ENCODE assay signal across 21 cellular contexts in genomic region chrX:7362111-7362510, GRCh38.
DNase-seq lines count a peak whose midpoint lies in the region; FAIRE-seq and TF ChIP-seq lines count a peak whose summit lies in the region.
"Had no signal": no experiment of that assay in that cellular context is flagged by ENCODE, and none has a peak within 500 bp of the region (broad histone marks: within the 10 kb centered on the region; RNA-seq: fewer than 3 reads in every experiment).

No MANE protein-coding gene starts in this region.

- intact Hi-C loops in activated CD4-positive, alpha-beta T cell treated with anti-CD3 and anti-CD28 coated beads, Interleukin-2, amount 10 ng/mL, durations not matched to agents 24 days and 14 days (cut with micrococcal nuclease) = no loop called here

- TF ChIP-seq CTCF in bronchial epithelial cell (IDR thresholded peaks at IDR 0.05; ENCODE audit: insufficient read depth, low read length, severe bottlenecking) = no peak
- peak; percentile 20 for TF ChIP-seq CTCF in neural crest cell (conservative IDR thresholded peaks at IDR 0.05)

- no peak for FAIRE-seq in bronchial epithelial cell (lab: Jason Lieb, UNC)
- FAIRE-seq: D721Med, GM12892, HepG2 had no signal

- DNase-seq in T-helper 2 cell treated with Interferon-gamma antibody and Interleukin-4, amounts not matched to agents 5 μg/mL and 100 μg/mL, for 36 hours (ENCODE audit: low spot score) = no peak
- DNase-seq in T-helper 2 cell (no peak), bronchial epithelial cell (ENCODE audit: low read depth) (peak; percentile 8), neural crest cell (ENCODE audit: low read depth, low spot score) (no peak), caudate nucleus (lab: John Stamatoyannopoulos, UW) (no peak), NCI-H524 treated with DMSO at 0.1 percent for 48 hours (lab: John Stamatoyannopoulos, UW) (no peak)
- no peak for DNase-seq in activated CD4-positive, alpha-beta T cell treated with anti-CD3 and anti-CD28 coated beads, Interleukin-2, amount 10 ng/mL, durations not matched to agents 24 days and 14 days
- DNase-seq: AML-193; Caco-2; CD4-positive, alpha-beta T cell; GDM1; GOT3; H7; HFFc6 had no signal

- H3K36me3 ChIP-seq in bronchial epithelial cell (ENCODE audit: control insufficient read depth, insufficient read depth, low read length) = no peaks in the 10 kb centered on the region

- no peak overlapping the region for H3K27ac ChIP-seq in caudate nucleus (ENCODE audit: low read depth, low read length)
- H3K27ac ChIP-seq: 22Rv1, A549, C4-2B had no signal

- H3K4me1 Mint-ChIP-seq in T-helper 2 cell treated with Interferon-gamma antibody and Interleukin-4, amounts not matched to agents 5 μg/mL and 100 μg/mL, for 36 hours (ENCODE audit: low read depth) = no peaks in the 10 kb centered on the region
- H3K4me1 Mint-ChIP-seq in neural crest cell = peaks cover 9% of the 10 kb centered on the region
- no peaks in the 10 kb centered on the region for H3K4me1 Mint-ChIP-seq in activated CD4-positive, alpha-beta T cell treated with anti-CD3 and anti-CD28 coated beads, Interleukin-2, amount 10 ng/mL, durations not matched to agents 24 days and 14 days
- H3K4me1 Mint-ChIP-seq: IgD-negative memory B cell had no signal

- no peaks in the 10 kb centered on the region for H3K36me3 Mint-ChIP-seq in T-helper 2 cell treated with Interferon-gamma antibody and Interleukin-4, amounts not matched to agents 5 μg/mL and 100 μg/mL, for 36 hours (ENCODE audit: low read depth)
- H3K36me3 Mint-ChIP-seq in neural crest cell (ENCODE audit: low read depth) = no peaks in the 10 kb centered on the region
- no peaks in the 10 kb centered on the region for H3K36me3 Mint-ChIP-seq in activated CD4-positive, alpha-beta T cell treated with anti-CD3 and anti-CD28 coated beads, Interleukin-2, amount 10 ng/mL, durations not matched to agents 24 days and 14 days (ENCODE audit: low read depth)

- no peak overlapping the region for H3K4me3 ChIP-seq in bronchial epithelial cell (ENCODE audit: low read depth, low read length)
- H3K4me3 ChIP-seq: A549 had no signal

- H3K27ac Mint-ChIP-seq in T-helper 2 cell treated with Interferon-gamma antibody and Interleukin-4, amounts not matched to agents 5 μg/mL and 100 μg/mL, for 36 hours = peak overlapping the region; percentile 38
- no peak overlapping the region for H3K27ac Mint-ChIP-seq in neural crest cell (ENCODE audit: unreplicated experiment)
- no peak overlapping the region for H3K27ac Mint-ChIP-seq in activated CD4-positive, alpha-beta T cell treated with anti-CD3 and anti-CD28 coated beads, Interleukin-2, amount 10 ng/mL, durations not matched to agents 24 days and 14 days
- H3K27ac Mint-ChIP-seq: CD4-positive, alpha-beta T cell; HFFc6; IgD-negative memory B cell had no signal

- H3K27me3 Mint-ChIP-seq in T-helper 2 cell treated with Interferon-gamma antibody and Interleukin-4, amounts not matched to agents 5 μg/mL and 100 μg/mL, for 36 hours (ENCODE audit: low read depth) = no peaks in the 10 kb centered on the region
- no peaks in the 10 kb centered on the region for H3K27me3 Mint-ChIP-seq in neural crest cell (ENCODE audit: low read depth)
- H3K27me3 Mint-ChIP-seq in activated CD4-positive, alpha-beta T cell treated with anti-CD3 and anti-CD28 coated beads, Interleukin-2, amount 10 ng/mL, durations not matched to agents 24 days and 14 days = no peaks in the 10 kb centered on the region
- H3K27me3 Mint-ChIP-seq: CD4-positive, alpha-beta T cell; IgD-negative memory B cell had no signal

- H3K9me3 Mint-ChIP-seq in T-helper 2 cell treated with Interferon-gamma antibody and Interleukin-4, amounts not matched to agents 5 μg/mL and 100 μg/mL, for 36 hours = no peaks in the 10 kb centered on the region
- no peaks in the 10 kb centered on the region for H3K9me3 Mint-ChIP-seq in neural crest cell
- H3K9me3 Mint-ChIP-seq in activated CD4-positive, alpha-beta T cell treated with anti-CD3 and anti-CD28 coated beads, Interleukin-2, amount 10 ng/mL, durations not matched to agents 24 days and 14 days = no peaks in the 10 kb centered on the region
- H3K9me3 Mint-ChIP-seq: CD4-positive, alpha-beta T cell; HFFc6; IgD-negative memory B cell had no signal

- H3K27me3 ChIP-seq in bronchial epithelial cell (ENCODE audit: control insufficient read depth, insufficient read depth, low read length) = no peaks in the 10 kb centered on the region

- no peak overlapping the region for H3K4me3 Mint-ChIP-seq in T-helper 2 cell treated with Interferon-gamma antibody and Interleukin-4, amounts not matched to agents 5 μg/mL and 100 μg/mL, for 36 hours
- H3K4me3 Mint-ChIP-seq in neural crest cell = no peak overlapping the region
- H3K4me3 Mint-ChIP-seq in activated CD4-positive, alpha-beta T cell treated with anti-CD3 and anti-CD28 coated beads, Interleukin-2, amount 10 ng/mL, durations not matched to agents 24 days and 14 days = no peak overlapping the region
- H3K4me3 Mint-ChIP-seq: CD4-positive, alpha-beta T cell; HFFc6; IgD-negative memory B cell had no signal
